In the genomic region with DNA sequence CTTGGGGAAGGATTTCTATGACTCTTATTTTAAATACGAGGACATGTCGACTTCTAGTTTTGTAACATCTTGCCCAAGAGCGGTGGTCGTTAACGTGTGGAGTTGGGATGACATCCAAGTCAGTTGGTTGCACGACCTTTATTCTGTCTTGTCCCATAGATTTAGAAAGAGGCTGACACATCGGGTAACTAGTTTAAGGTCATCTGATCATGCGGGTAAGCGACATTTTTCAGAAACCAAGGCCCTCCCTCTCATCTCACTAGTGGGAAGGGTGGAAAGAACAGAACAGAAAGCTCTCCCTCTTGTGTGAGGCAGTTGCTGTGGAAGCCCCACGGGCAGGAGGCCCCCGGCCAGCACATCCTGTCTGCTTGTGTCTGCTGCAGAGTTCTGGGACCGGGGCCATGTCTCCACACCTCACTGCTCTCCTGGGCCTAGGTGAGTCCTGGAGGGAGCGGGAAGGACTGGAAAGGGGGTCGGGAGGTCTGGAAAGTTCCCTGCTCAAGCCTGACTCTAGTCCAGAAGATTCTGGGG, we compare ENCODE assay signal across 26 cellular contexts. TPM values are rescaled to one million over a fixed set of nuclear protein-coding genes. Genes with fewer than 3 reads are reported as not detected.
DNase-seq lines count a peak whose midpoint lies in the region; ATAC-seq, FAIRE-seq and TF ChIP-seq lines count a peak whose summit lies in the region.
"Had no signal": no experiment of that assay in that cellular context is flagged by ENCODE, and none has a peak within 500 bp of the region (broad histone marks: within the 10 kb centered on the region; RNA-seq: fewer than 3 reads in every experiment).

A gene with protein sequence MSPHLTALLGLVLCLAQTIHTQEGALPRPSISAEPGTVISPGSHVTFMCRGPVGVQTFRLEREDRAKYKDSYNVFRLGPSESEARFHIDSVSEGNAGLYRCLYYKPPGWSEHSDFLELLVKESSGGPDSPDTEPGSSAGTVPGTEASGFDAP (plus strand): TSS at position 314 of the 531 bp plus-strand sequence. CDS start 88 bp downstream, at position 402.

- H3K4me3 Mint-ChIP-seq in activated CD4-positive, alpha-beta T cell treated with anti-CD3 and anti-CD28 coated beads for 36 hours, result peak within 1 kb of the TSS; percentile 41
- H3K4me3 Mint-ChIP-seq in activated CD4-positive, alpha-beta T cell treated with anti-CD3 and anti-CD28 coated beads, Interleukin-2, amount 10 ng/mL, durations not matched to agents 7 days and 5 days, result no peak within 1 kb of the TSS
- peak within 1 kb of the TSS; percentile 61 for H3K4me3 Mint-ChIP-seq in activated CD8-positive, alpha-beta T cell treated with anti-CD3 and anti-CD28 coated beads, Interleukin-2, amount 10 ng/mL, durations not matched to agents 7 days and 5 days
- H3K4me3 Mint-ChIP-seq in natural killer cell treated with Interleukin-12 subunit alpha and Interleukin-12 subunit beta and Interleukin-15 and Interleukin-18, amount 100 ng/mL, for 72 hours, result peak within 1 kb of the TSS; percentile 63
- H3K4me3 Mint-ChIP-seq: stimulated activated naive B cell treated with anti-CD40 and anti-IgM and Interleukin-4, amounts not matched to agents 10 μg/mL and 1 μg/mL and 100 μg/mL, for 72 hours; T-helper 17 cell had no signal

- H3K27me3 Mint-ChIP-seq in activated CD4-positive, alpha-beta T cell treated with anti-CD3 and anti-CD28 coated beads for 36 hours, result peaks cover 23% of the 10 kb centered on the region
- H3K27me3 Mint-ChIP-seq in activated CD4-positive, alpha-beta T cell treated with anti-CD3 and anti-CD28 coated beads, Interleukin-2, amount 10 ng/mL, durations not matched to agents 7 days and 5 days, result peaks cover 33% of the 10 kb centered on the region
- peaks cover 16% of the 10 kb centered on the region for H3K27me3 Mint-ChIP-seq in activated CD8-positive, alpha-beta T cell treated with anti-CD3 and anti-CD28 coated beads, Interleukin-2, amount 10 ng/mL, durations not matched to agents 7 days and 5 days (ENCODE audit: low read depth)
- H3K27me3 Mint-ChIP-seq in natural killer cell treated with Interleukin-12 subunit alpha and Interleukin-12 subunit beta and Interleukin-15 and Interleukin-18, amount 100 ng/mL, for 72 hours, result peaks cover 0 to 7% of the 10 kb centered on the region in 2 donors

- DNase-seq in activated CD4-positive, alpha-beta T cell treated with anti-CD3 and anti-CD28 coated beads for 36 hours, result peak; percentile 49
- no peak for DNase-seq in activated CD4-positive, alpha-beta T cell treated with anti-CD3 and anti-CD28 coated beads, Interleukin-2, amount 10 ng/mL, durations not matched to agents 7 days and 5 days
- DNase-seq in GM12891 (ENCODE audit: insufficient read length, low spot score), result peak; percentile 39
- peak; percentile 42 for DNase-seq in activated CD8-positive, alpha-beta T cell treated with anti-CD3 and anti-CD28 coated beads, Interleukin-2, amount 10 ng/mL, durations not matched to agents 7 days and 5 days
- DNase-seq in natural killer cell treated with Interleukin-12 subunit alpha and Interleukin-12 subunit beta and Interleukin-15 and Interleukin-18, amount 100 ng/mL, for 72 hours (ENCODE audit: low spot score), result peak; percentile 70
- DNase-seq in RCC 7860 (ENCODE audit: low spot score), result no peak
- DNase-seq in medulla oblongata (ENCODE audit: extremely low spot score), result no peak
- DNase-seq in HuH-7.5 (ENCODE audit: low spot score), result no peak
- DNase-seq: AML-193; amniotic stem cell; Caco-2; GOT3; NCI-H1105 treated with DMSO at 0.1 percent for 48 hours; NCI-H510A; Peyer's patch; stimulated activated CD4-positive, alpha-beta T cell treated with anti-CD3 and anti-CD28 coated beads, Interleukin-1b, Interleukin-23, amount 100 ng/mL, for 48 hours; stimulated activated naive B cell treated with anti-CD40 and anti-IgM and Interleukin-4, amounts not matched to agents 10 μg/mL and 1 μg/mL and 100 μg/mL, for 72 hours; T-helper 17 cell; tibial artery had no signal

- FAIRE-seq in GM12891 (lab: Jason Lieb, UNC), result no peak
- no peak for FAIRE-seq in RCC 7860 (lab: Jason Lieb, UNC)

- peaks cover 36% of the 10 kb centered on the region for H3K4me1 Mint-ChIP-seq in activated CD4-positive, alpha-beta T cell treated with anti-CD3 and anti-CD28 coated beads for 36 hours
- H3K4me1 Mint-ChIP-seq in activated CD4-positive, alpha-beta T cell treated with anti-CD3 and anti-CD28 coated beads, Interleukin-2, amount 10 ng/mL, durations not matched to agents 7 days and 5 days, result peaks cover 42% of the 10 kb centered on the region
- peaks cover 45% of the 10 kb centered on the region for H3K4me1 Mint-ChIP-seq in activated CD8-positive, alpha-beta T cell treated with anti-CD3 and anti-CD28 coated beads, Interleukin-2, amount 10 ng/mL, durations not matched to agents 7 days and 5 days (ENCODE audit: low read depth)
- peaks cover 46 to 52% of the 10 kb centered on the region in 2 donors for H3K4me1 Mint-ChIP-seq in natural killer cell treated with Interleukin-12 subunit alpha and Interleukin-12 subunit beta and Interleukin-15 and Interleukin-18, amount 100 ng/mL, for 72 hours (ENCODE audit: low read depth in 2 of 2)

- no peak for TF ChIP-seq POLR2A in GM12891 (IDR thresholded peaks at IDR 0.05; ENCODE audit: low read depth, low read length)

- ATAC-seq in activated CD4-positive, alpha-beta T cell treated with anti-CD3 and anti-CD28 coated beads for 36 hours, result peak; percentile 71
- peak; percentile 67 for ATAC-seq in activated CD8-positive, alpha-beta T cell treated with anti-CD3 and anti-CD28 coated beads, Interleukin-2, amount 10 ng/mL, durations not matched to agents 7 days and 5 days
- ATAC-seq in natural killer cell treated with Interleukin-12 subunit alpha and Interleukin-12 subunit beta and Interleukin-15 and Interleukin-18, amount 100 ng/mL, for 72 hours, result peak; percentile 76 to 85
- ATAC-seq: T-helper 17 cell had no signal

- POLR2A ChIA-PET in activated CD4-positive, alpha-beta T cell treated with anti-CD3 and anti-CD28 coated beads for 36 hours (lab: Charles Lee), result no interaction called here
- POLR2A ChIA-PET in activated CD4-positive, alpha-beta T cell treated with anti-CD3 and anti-CD28 coated beads, Interleukin-2, amount 10 ng/mL, durations not matched to agents 7 days and 5 days (lab: Charles Lee), result interaction anchor here (0.6 kb wide), 1 partner anchor 150 kb away, joined by 3 read pairs; no protein-coding TSS in a partner anchor
- POLR2A ChIA-PET in activated CD8-positive, alpha-beta T cell treated with anti-CD3 and anti-CD28 coated beads, Interleukin-2, amount 10 ng/mL, durations not matched to agents 7 days and 5 days (lab: Charles Lee), result interaction anchor here (1.0 kb wide), 1 partner anchor 11 kb away, joined by 3 read pairs; no protein-coding TSS in a partner anchor

- no peaks in the 10 kb centered on the region for H3K36me3 Mint-ChIP-seq in activated CD4-positive, alpha-beta T cell treated with anti-CD3 and anti-CD28 coated beads for 36 hours (ENCODE audit: low read depth)
- no peaks in the 10 kb centered on the region for H3K36me3 Mint-ChIP-seq in activated CD4-positive, alpha-beta T cell treated with anti-CD3 and anti-CD28 coated beads, Interleukin-2, amount 10 ng/mL, durations not matched to agents 7 days and 5 days (ENCODE audit: low read depth)
- peaks cover 3% of the 10 kb centered on the region for H3K36me3 Mint-ChIP-seq in activated CD8-positive, alpha-beta T cell treated with anti-CD3 and anti-CD28 coated beads, Interleukin-2, amount 10 ng/mL, durations not matched to agents 7 days and 5 days (ENCODE audit: low read depth)
- H3K36me3 Mint-ChIP-seq in natural killer cell treated with Interleukin-12 subunit alpha and Interleukin-12 subunit beta and Interleukin-15 and Interleukin-18, amount 100 ng/mL, for 72 hours, result peaks cover 7% of the 10 kb centered on the region

- H3K27ac Mint-ChIP-seq in activated CD4-positive, alpha-beta T cell treated with anti-CD3 and anti-CD28 coated beads for 36 hours, result no peak within 1 kb of the TSS
- no peak within 1 kb of the TSS for H3K27ac Mint-ChIP-seq in activated CD4-positive, alpha-beta T cell treated with anti-CD3 and anti-CD28 coated beads, Interleukin-2, amount 10 ng/mL, durations not matched to agents 7 days and 5 days
- peak within 1 kb of the TSS; percentile 52 for H3K27ac Mint-ChIP-seq in activated CD8-positive, alpha-beta T cell treated with anti-CD3 and anti-CD28 coated beads, Interleukin-2, amount 10 ng/mL, durations not matched to agents 7 days and 5 days
- peak within 1 kb of the TSS; percentile 16 to 80 for H3K27ac Mint-ChIP-seq in natural killer cell treated with Interleukin-12 subunit alpha and Interleukin-12 subunit beta and Interleukin-15 and Interleukin-18, amount 100 ng/mL, for 72 hours
- H3K27ac Mint-ChIP-seq: stimulated activated naive B cell treated with anti-CD40 and anti-IgM and Interleukin-4, amounts not matched to agents 10 μg/mL and 1 μg/mL and 100 μg/mL, for 72 hours; T-helper 17 cell had no signal

- no peaks in the 10 kb centered on the region for H3K9me3 Mint-ChIP-seq in activated CD4-positive, alpha-beta T cell treated with anti-CD3 and anti-CD28 coated beads for 36 hours (ENCODE audit: low read depth)
- peaks cover 2% of the 10 kb centered on the region for H3K9me3 Mint-ChIP-seq in activated CD4-positive, alpha-beta T cell treated with anti-CD3 and anti-CD28 coated beads, Interleukin-2, amount 10 ng/mL, durations not matched to agents 7 days and 5 days
- no peaks in the 10 kb centered on the region for H3K9me3 Mint-ChIP-seq in activated CD8-positive, alpha-beta T cell treated with anti-CD3 and anti-CD28 coated beads, Interleukin-2, amount 10 ng/mL, durations not matched to agents 7 days and 5 days (ENCODE audit: insufficient read depth)
- no peaks in the 10 kb centered on the region for H3K9me3 Mint-ChIP-seq in natural killer cell treated with Interleukin-12 subunit alpha and Interleukin-12 subunit beta and Interleukin-15 and Interleukin-18, amount 100 ng/mL, for 72 hours

- CTCF ChIA-PET in activated CD4-positive, alpha-beta T cell treated with anti-CD3 and anti-CD28 coated beads for 36 hours (lab: Charles Lee), result no interaction called here
- CTCF ChIA-PET in activated CD4-positive, alpha-beta T cell treated with anti-CD3 and anti-CD28 coated beads, Interleukin-2, amount 10 ng/mL, durations not matched to agents 7 days and 5 days (lab: Charles Lee), result no interaction called here
- CTCF ChIA-PET in activated CD8-positive, alpha-beta T cell treated with anti-CD3 and anti-CD28 coated beads, Interleukin-2, amount 10 ng/mL, durations not matched to agents 7 days and 5 days (lab: Charles Lee), result interaction anchor here (0.9 kb wide), 1 partner anchor 171 kb away, joined by 3 read pairs; no protein-coding TSS in a partner anchor

- intact Hi-C loops in activated CD4-positive, alpha-beta T cell treated with anti-CD3 and anti-CD28 coated beads for 36 hours (cut with DNase I, micrococcal nuclease), result no loop called here

RNA-seq across cellular contexts. Expression of the gene that starts here (rescaled TPM):
- total RNA-seq in activated CD4-positive, alpha-beta T cell treated with anti-CD3 and anti-CD28 coated beads for 36 hours, result 1 to 10 TPM; 3.7 to 5.1 TPM
- 1 to 10 TPM; 3.1 to 3.7 TPM for total RNA-seq in activated CD4-positive, alpha-beta T cell treated with anti-CD3 and anti-CD28 coated beads, Interleukin-2, amount 10 ng/mL, durations not matched to agents 7 days and 5 days
- 1.2 TPM for polyA plus RNA-seq in GM12891 (2012; ENCODE audit: low read depth, missing spikeins)
- total RNA-seq in activated CD8-positive, alpha-beta T cell treated with anti-CD3 and anti-CD28 coated beads, Interleukin-2, amount 10 ng/mL, durations not matched to agents 7 days and 5 days, result 1 to 10 TPM; 1.4 to 1.6 TPM
- 10 to 100 TPM; 18.4 to 48.0 TPM for total RNA-seq in natural killer cell treated with Interleukin-12 subunit alpha and Interleukin-12 subunit beta and Interleukin-15 and Interleukin-18, amount 100 ng/mL, for 72 hours
- total RNA-seq: A172, breast epithelium, Caco-2, Daoy, kidney epithelial cell, lung microvascular endothelial cell, Peyer's patch, SK-MEL-5, skeletal muscle tissue had no signal

Comparison
In these comparisons a context has a peak if more than half of its experiments do, and no peak if none do; other contexts are left out.
1. DNase-seq: peak in activated CD4-positive, alpha-beta T cell treated with anti-CD3 and anti-CD28 coated beads for 36 hours (single experiment), GM12891 (single experiment), activated CD8-positive, alpha-beta T cell treated with anti-CD3 and anti-CD28 coated beads, Interleukin-2, amount 10 ng/mL, durations not matched to agents 7 days and 5 days (single experiment) and natural killer cell treated with Interleukin-12 subunit alpha and Interleukin-12 subunit beta and Interleukin-15 and Interleukin-18, amount 100 ng/mL, for 72 hours (single experiment); none in activated CD4-positive, alpha-beta T cell treated with anti-CD3 and anti-CD28 coated beads, Interleukin-2, amount 10 ng/mL, durations not matched to agents 7 days and 5 days (single experiment), RCC 7860 (single experiment), medulla oblongata (single experiment) and HuH-7.5 (single experiment).
2. H3K27ac Mint-ChIP-seq: peak in activated CD8-positive, alpha-beta T cell treated with anti-CD3 and anti-CD28 coated beads, Interleukin-2, amount 10 ng/mL, durations not matched to agents 7 days and 5 days (single experiment) and natural killer cell treated with Interleukin-12 subunit alpha and Interleukin-12 subunit beta and Interleukin-15 and Interleukin-18, amount 100 ng/mL, for 72 hours (2 of 2); none in activated CD4-positive, alpha-beta T cell treated with anti-CD3 and anti-CD28 coated beads for 36 hours (single experiment) and activated CD4-positive, alpha-beta T cell treated with anti-CD3 and anti-CD28 coated beads, Interleukin-2, amount 10 ng/mL, durations not matched to agents 7 days and 5 days (single experiment).
3. Peak in every context shown above with its lines, with median percentiles within 50 percentile points of each other: ATAC-seq.